In the genomic region with DNA sequence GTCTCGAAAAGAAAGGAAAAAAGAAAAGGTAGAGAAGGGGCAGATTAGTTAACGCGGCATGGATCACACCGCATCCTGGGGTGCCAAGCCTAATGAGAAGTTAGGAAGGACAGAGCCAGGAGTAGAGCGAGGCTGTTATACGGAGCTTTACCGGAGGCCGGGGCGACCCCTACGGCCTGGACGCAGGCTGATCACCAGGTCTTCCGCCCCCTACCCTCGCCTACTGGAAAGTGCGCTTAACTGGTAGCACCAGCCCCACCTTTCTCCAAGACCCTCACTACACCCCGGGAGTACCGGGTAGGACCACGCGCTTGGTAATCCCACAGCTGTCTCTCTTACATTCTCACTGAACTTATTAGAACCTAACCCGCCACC, we compare ENCODE assay signal across 8 cellular contexts. TPM values are rescaled to one million over a fixed set of nuclear protein-coding genes. Genes with fewer than 3 reads are reported as not detected.
DNase-seq lines count a peak whose midpoint lies in the region; ATAC-seq and TF ChIP-seq lines count a peak whose summit lies in the region.

No MANE protein-coding gene starts in this region.

- ATAC-seq in GM18907 (IDR thresholded peaks at IDR 0.05; ENCODE audit: unreplicated experiment) (peak; percentile 3), lung (ENCODE audit: insufficient read depth, low FRiP score) (no peak), upper lobe of left lung (ENCODE audit: low FRiP score in 2 of 2) (peak; percentile 0 to 4)
- no peak for ATAC-seq in central memory CD8-positive, alpha-beta T cell (replicated peaks; ENCODE audit: extremely low read depth, poor library complexity, severe bottlenecking)

- no peaks in the 10 kb centered on the region for H3K27me3 Mint-ChIP-seq in central memory CD8-positive, alpha-beta T cell

- H3K4me1 ChIP-seq in lung (ENCODE audit: control insufficient read depth in 2 of 2, insufficient read depth in 2 of 2, low read length in 2 of 2), result peaks cover 0 to 6% of the 10 kb centered on the region in 2 donors
- peaks cover 0 to 22% (median 13%) of the 10 kb centered on the region in 4 donors for H3K4me1 ChIP-seq in upper lobe of left lung

- WGBS in lung, 2 donors, result 3 to 5% methylated on average over 19 of the region's 19 CpGs
- 2 to 5% methylated on average over 19 of the region's 19 CpGs for WGBS in upper lobe of left lung, 2 donors

- H3K4me3 ChIP-seq in lung (peak overlapping the region; percentile 70), upper lobe of left lung (peak overlapping the region; percentile 79 to 87 (median 84))

- H3K27me3 ChIP-seq in lung (ENCODE audit: control insufficient read depth, insufficient read depth) (no peaks in the 10 kb centered on the region), upper lobe of left lung (no peaks in the 10 kb centered on the region)

- TF ChIP-seq EP300 in upper lobe of left lung (IDR thresholded peaks at IDR 0.05), result no peak

- H3K27ac ChIP-seq in lung (ENCODE audit: low read depth in 1 of 2, low read length in 1 of 2) (peak overlapping the region; percentile 95 to 98), upper lobe of left lung (peak overlapping the region; percentile 97 to 99 (median 98))

- no peaks in the 10 kb centered on the region for H3K36me3 ChIP-seq in lung (ENCODE audit: control insufficient read depth in 2 of 2, insufficient read depth in 2 of 2, low read length in 2 of 2)
- peaks cover 0 to 3% (median 0%) of the 10 kb centered on the region in 4 donors for H3K36me3 ChIP-seq in upper lobe of left lung

- no peak for TF ChIP-seq POLR2A in upper lobe of left lung (IDR thresholded peaks at IDR 0.05)

- H3K27ac Mint-ChIP-seq in central memory CD8-positive, alpha-beta T cell (ENCODE audit: low read depth), result peak overlapping the region; percentile 99

- peak overlapping the region; percentile 95 for H3K4me3 Mint-ChIP-seq in central memory CD8-positive, alpha-beta T cell

- H3K9me3 ChIP-seq in lung (ENCODE audit: control insufficient read depth in 2 of 2, insufficient read depth in 1 of 2, low read length in 1 of 2), result no peaks in the 10 kb centered on the region
- H3K9me3 ChIP-seq in upper lobe of left lung, result peaks cover 0 to 3% (median 0%) of the 10 kb centered on the region in 4 donors

- no peak for TF ChIP-seq CTCF in lung (IDR thresholded peaks at IDR 0.05; ENCODE audit: control extremely low read depth, extremely low read depth)
- no peak for TF ChIP-seq CTCF in upper lobe of left lung (IDR thresholded peaks at IDR 0.05)

- peaks cover 59% of the 10 kb centered on the region for H3K4me1 Mint-ChIP-seq in central memory CD8-positive, alpha-beta T cell

- peaks cover 6% of the 10 kb centered on the region for H3K9me3 Mint-ChIP-seq in central memory CD8-positive, alpha-beta T cell

- peak; percentile 31 for DNase-seq in Ammon's horn (ENCODE audit: low spot score)
- DNase-seq in NCI-H1930 (lab: John Stamatoyannopoulos, UW), result peak; percentile 46 to 56
- DNase-seq in central memory CD8-positive, alpha-beta T cell (ENCODE audit: low spot score in 2 of 2), result no peak
- DNase-seq in lung (ENCODE audit: low spot score), result peak; percentile 36
- DNase-seq in upper lobe of left lung, result peak; percentile 31 to 53
- DNase-seq in epidermal melanocyte (ENCODE audit: insufficient read length, low spot score), result no peak
- no peak for DNase-seq in mesenteric fat pad (ENCODE audit: low spot score)

- peaks cover 42% of the 10 kb centered on the region for H3K36me3 Mint-ChIP-seq in central memory CD8-positive, alpha-beta T cell (ENCODE audit: insufficient read depth)

RNA-seq across cellular contexts. Expression of gene WBP11, which starts 33.8 kb away (rescaled TPM):
- total RNA-seq in lung (10 to 100 TPM; 39.5 to 52.8 TPM), upper lobe of left lung (10 to 100 TPM; 18.2 to 45.0 (median 25.3) TPM), mesenteric fat pad (45.4 TPM)
- polyA plus RNA-seq in lung, result 10 to 100 TPM; 14.8 to 21.6 TPM

RNA-seq across cellular contexts. Expression of gene C12orf60, which starts 34.0 kb away (rescaled TPM):
- total RNA-seq in lung (1 to 10 TPM in 1 of 2 donors, under 1 TPM in 1; 0.55 to 2.4 TPM), upper lobe of left lung (1 to 10 TPM in 2 of 6 donors, under 1 TPM in 3, not detected in 1; 0.33 to 3.4 (median 0.94) TPM), mesenteric fat pad (0.51 TPM)
- polyA plus RNA-seq in lung, result under 1 TPM; 0.71 to 0.87 TPM

RNA-seq across cellular contexts. Expression of gene SMCO3, which starts 44.5 kb away (rescaled TPM):
- total RNA-seq in lung (1 to 10 TPM in 1 of 2 donors, under 1 TPM in 1; 0.80 to 1.3 TPM), upper lobe of left lung (1 to 10 TPM in 4 of 6 donors, under 1 TPM in 2; 0.33 to 3.1 (median 1.1) TPM), mesenteric fat pad (not detected)
- polyA plus RNA-seq in lung, result under 1 TPM; 0.27 to 0.61 TPM

Comparison
In these comparisons a context has a peak if more than half of its experiments do, and no peak if none do; other contexts are left out.
1. DNase-seq: peak in Ammon's horn (single experiment), NCI-H1930 (2 of 2), lung (single experiment) and upper lobe of left lung (2 of 2); none in central memory CD8-positive, alpha-beta T cell (0 of 2), epidermal melanocyte (single experiment) and mesenteric fat pad (single experiment).
2. ATAC-seq: peak in GM18907 (single experiment) and upper lobe of left lung (2 of 2); none in central memory CD8-positive, alpha-beta T cell (single experiment) and lung (single experiment).